1 cellular context compared by ENCODE assay signal in the genomic region with DNA sequence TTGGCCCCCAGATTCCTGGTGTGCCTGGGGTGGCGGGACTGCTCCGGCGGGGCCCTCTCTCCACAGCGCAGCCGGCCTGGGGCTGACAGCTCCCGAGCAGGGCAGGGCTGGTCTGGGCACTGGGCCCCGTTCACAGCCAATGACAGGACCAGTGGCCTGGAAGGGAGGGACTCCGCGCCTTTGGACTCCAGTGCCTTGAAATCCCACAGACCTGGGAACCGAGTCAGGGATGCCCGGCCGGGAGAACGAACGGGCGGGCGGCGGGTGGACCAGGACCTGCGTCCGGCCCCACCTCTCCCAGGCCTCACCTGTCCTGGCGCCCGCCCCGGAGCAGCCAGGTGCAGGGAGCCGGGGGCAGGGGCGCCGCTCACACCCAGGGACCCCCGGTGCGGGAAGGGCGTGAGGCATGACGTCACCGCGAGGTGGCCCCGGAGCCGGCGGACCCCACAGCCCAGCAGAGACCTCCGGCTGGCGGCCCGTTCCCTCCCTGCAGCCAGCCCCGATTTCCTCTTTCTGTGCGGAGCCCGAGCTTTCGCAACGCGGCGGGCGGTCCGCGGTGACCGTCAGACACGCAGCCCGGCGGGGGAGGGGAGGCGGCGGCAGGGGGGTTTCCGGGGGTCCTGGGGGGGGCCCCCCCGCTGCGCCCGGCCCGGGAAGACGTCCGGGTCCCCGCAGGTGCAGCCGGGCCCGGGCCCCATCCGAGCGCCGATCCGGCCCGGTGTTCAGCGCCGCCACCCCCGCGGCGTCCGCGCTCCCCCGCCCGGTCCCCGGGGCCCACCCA.
A peak's percentile ranks its signal among the peaks of the same experiment; 100 is the strongest.
TF ChIP-seq lines count a peak whose summit lies in the region.

No MANE protein-coding gene starts in this region.

TF ChIP-seq in HepG2, 621 proteins besides CTCF, POLR2A, EP300 and RAD21 (continues in another document):
- TF ChIP-seq PCBP1 (IDR thresholded peaks at IDR 0.05; ENCODE audit: borderline replicate concordance, low read depth, low read length) (no peak), TBX2 (CRISPR knock-in tag; IDR thresholded peaks at IDR 0.05; ENCODE audit: borderline replicate concordance) (peak; percentile 19; the same call in 1 of the 2 replicates), CBX1 (IDR thresholded peaks at IDR 0.05; ENCODE audit: low read depth) (no peak), IKZF4 (CRISPR knock-in tag; IDR thresholded peaks at IDR 0.05; ENCODE audit: borderline replicate concordance, low read depth, not compliant biosample characterization) (peak; percentile 69), ZNF513 (CRISPR knock-in tag; conservative IDR thresholded peaks at IDR 0.05) (no peak), CREBL2 (CRISPR knock-in tag; IDR thresholded peaks at IDR 0.05; ENCODE audit: borderline replicate concordance) (no peak), ZNF687 (CRISPR knock-in tag; IDR thresholded peaks at IDR 0.05) (peak; percentile 68), PRDM15 (CRISPR knock-in tag; IDR thresholded peaks at IDR 0.05) (peak; percentile 81), ZNF121 (CRISPR knock-in tag; IDR thresholded peaks at IDR 0.05) (no peak), ZNF30 (CRISPR knock-in tag; IDR thresholded peaks at IDR 0.05) (no peak), PPARG (CRISPR knock-in tag; conservative IDR thresholded peaks at IDR 0.05) (no peak), HNRNPLL (IDR thresholded peaks at IDR 0.05; ENCODE audit: low read depth, low read length, poor library complexity, severe bottlenecking) (peak; percentile 44), ZSCAN31 (CRISPR knock-in tag; IDR thresholded peaks at IDR 0.05; ENCODE audit: low read depth) (no peak), TGIF2 (CRISPR knock-in tag; IDR thresholded peaks at IDR 0.05) (peak; percentile 73; the same call in 1 of the 2 replicates), ZBTB38 (CRISPR knock-in tag; IDR thresholded peaks at IDR 0.05) (peak; percentile 47), ZSCAN22 (CRISPR knock-in tag; IDR thresholded peaks at IDR 0.05) (0 out of 2 replicates have a peak, but pooled peaks have one; percentile 76), ZMAT3 (CRISPR knock-in tag; conservative IDR thresholded peaks at IDR 0.05) (no peak), ATF7 (IDR thresholded peaks at IDR 0.05) (peak; percentile 95), ATF7 (CRISPR knock-in tag; IDR thresholded peaks at IDR 0.05) (no peak), KLF6 (CRISPR knock-in tag; IDR thresholded peaks at IDR 0.05) (0 out of 2 replicates have a peak, but pooled peaks have one; percentile 43), ZNF574 (CRISPR knock-in tag; IDR thresholded peaks at IDR 0.05) (peak; percentile 29; the same call in 1 of the 2 replicates), ZFP91 (CRISPR knock-in tag; IDR thresholded peaks at IDR 0.05; ENCODE audit: borderline replicate concordance) (peak; percentile 70; the same call in 1 of the 2 replicates), GLI4 (CRISPR knock-in tag; IDR thresholded peaks at IDR 0.05; ENCODE audit: borderline replicate concordance) (0 out of 2 replicates have a peak, but pooled peaks have one; percentile 56), CREB1 (IDR thresholded peaks at IDR 0.05) (peak; percentile 94), CREB1 (CRISPR knock-in tag; IDR thresholded peaks at IDR 0.05) (no peak)
- TF ChIP-seq, protein P1, sequence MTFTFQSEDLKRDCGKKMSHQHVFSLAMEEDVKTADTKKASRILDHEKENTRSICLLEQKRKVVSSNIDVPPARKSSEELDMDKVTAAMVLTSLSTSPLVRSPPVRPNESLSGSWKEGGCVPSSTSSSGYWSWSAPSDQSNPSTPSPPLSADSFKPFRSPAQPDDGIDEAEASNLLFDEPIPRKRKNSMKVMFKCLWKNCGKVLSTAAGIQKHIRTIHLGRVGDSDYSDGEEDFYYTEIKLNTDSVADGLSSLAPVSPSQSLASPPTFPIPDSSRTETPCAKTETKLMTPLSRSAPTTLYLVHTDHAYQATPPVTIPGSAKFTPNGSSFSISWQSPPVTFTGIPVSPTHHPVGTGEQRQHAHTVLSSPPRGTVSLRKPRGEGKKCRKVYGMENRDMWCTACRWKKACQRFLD (CRISPR knock-in tag; IDR thresholded peaks at IDR 0.05; ENCODE audit: borderline replicate concordance): 0 out of 2 replicates have a peak, but pooled peaks have one; percentile 52
- TF ChIP-seq, protein P2, sequence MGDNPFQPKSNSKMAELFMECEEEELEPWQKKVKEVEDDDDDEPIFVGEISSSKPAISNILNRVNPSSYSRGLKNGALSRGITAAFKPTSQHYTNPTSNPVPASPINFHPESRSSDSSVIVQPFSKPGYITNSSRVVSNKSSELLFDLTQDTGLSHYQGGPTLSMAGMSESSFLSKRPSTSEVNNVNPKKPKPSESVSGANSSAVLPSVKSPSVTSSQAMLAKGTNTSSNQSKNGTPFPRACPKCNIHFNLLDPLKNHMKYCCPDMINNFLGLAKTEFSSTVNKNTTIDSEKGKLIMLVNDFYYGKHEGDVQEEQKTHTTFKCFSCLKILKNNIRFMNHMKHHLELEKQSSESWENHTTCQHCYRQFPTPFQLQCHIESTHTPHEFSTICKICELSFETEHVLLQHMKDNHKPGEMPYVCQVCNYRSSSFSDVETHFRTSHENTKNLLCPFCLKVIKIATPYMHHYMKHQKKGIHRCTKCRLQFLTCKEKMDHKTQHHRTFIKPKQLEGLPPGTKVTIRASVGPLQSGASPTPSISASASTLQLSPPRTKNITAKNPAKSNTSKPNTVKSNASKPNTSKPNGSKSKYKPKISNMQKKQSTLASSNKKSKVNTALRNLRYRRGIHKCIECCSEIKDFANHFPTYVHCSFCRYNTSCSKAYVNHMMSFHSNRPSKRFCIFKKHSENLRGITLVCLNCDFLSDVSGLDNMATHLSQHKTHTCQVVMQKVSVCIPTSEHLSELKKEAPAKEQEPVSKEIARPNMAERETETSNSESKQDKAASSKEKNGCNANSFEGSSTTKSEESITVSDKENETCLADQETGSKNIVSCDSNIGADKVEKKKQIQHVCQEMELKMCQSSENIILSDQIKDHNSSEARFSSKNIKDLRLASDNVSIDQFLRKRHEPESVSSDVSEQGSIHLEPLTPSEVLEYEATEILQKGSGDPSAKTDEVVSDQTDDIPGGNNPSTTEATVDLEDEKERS (CRISPR knock-in tag; IDR thresholded peaks at IDR 0.05): 0 out of 2 replicates have a peak, but pooled peaks have one; percentile 18
- TF ChIP-seq, protein P3, sequence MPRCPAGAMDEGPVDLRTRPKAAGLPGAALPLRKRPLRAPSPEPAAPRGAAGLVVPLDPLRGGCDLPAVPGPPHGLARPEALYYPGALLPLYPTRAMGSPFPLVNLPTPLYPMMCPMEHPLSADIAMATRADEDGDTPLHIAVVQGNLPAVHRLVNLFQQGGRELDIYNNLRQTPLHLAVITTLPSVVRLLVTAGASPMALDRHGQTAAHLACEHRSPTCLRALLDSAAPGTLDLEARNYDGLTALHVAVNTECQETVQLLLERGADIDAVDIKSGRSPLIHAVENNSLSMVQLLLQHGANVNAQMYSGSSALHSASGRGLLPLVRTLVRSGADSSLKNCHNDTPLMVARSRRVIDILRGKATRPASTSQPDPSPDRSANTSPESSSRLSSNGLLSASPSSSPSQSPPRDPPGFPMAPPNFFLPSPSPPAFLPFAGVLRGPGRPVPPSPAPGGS (CRISPR knock-in tag; IDR thresholded peaks at IDR 0.05): peak; percentile 48; the same call in 1 of the 2 replicates
- TF ChIP-seq, protein P4, sequence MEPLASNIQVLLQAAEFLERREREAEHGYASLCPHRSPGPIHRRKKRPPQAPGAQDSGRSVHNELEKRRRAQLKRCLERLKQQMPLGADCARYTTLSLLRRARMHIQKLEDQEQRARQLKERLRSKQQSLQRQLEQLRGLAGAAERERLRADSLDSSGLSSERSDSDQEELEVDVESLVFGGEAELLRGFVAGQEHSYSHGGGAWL (CRISPR knock-in tag; IDR thresholded peaks at IDR 0.05): 0 out of 2 replicates have a peak, but pooled peaks have one; percentile 42
